Comparison of ENCODE assay signal across 9 cellular contexts in genomic region chr13:114109646-114110045, GRCh38. TPM values are rescaled to one million over a fixed set of nuclear protein-coding genes. Genes with fewer than 3 reads are reported as not detected.
DNase-seq lines count a peak whose midpoint lies in the region; ATAC-seq, FAIRE-seq and TF ChIP-seq lines count a peak whose summit lies in the region.
"Had no signal": no experiment of that assay in that cellular context is flagged by ENCODE, and none has a peak within 500 bp of the region (broad histone marks: within the 10 kb centered on the region; RNA-seq: fewer than 3 reads in every experiment).

No MANE protein-coding gene starts in this region.

- no peak for TF ChIP-seq POLR2A in stomach (IDR thresholded peaks at IDR 0.05)

- intact Hi-C loops in kidney (cut with DNase I) = no loop called here
- intact Hi-C loops in stomach (cut with DNase I; ENCODE audit: low total_unique reads) = no loop called here

- H3K4me1 ChIP-seq in kidney (ENCODE audit: control insufficient read depth in 1 of 2, insufficient read depth in 1 of 2, low read depth in 1 of 2, low read length in 2 of 2) (peaks cover 0 to 10% of the 10 kb centered on the region in 2 donors), stomach (peaks cover 7 to 62% (median 44%) of the 10 kb centered on the region in 4 donors)

- no peaks in the 10 kb centered on the region for H3K36me3 ChIP-seq in kidney (ENCODE audit: control insufficient read depth in 1 of 2, insufficient read depth in 2 of 2, low read length in 2 of 2)
- H3K36me3 ChIP-seq in stomach = no peaks in the 10 kb centered on the region

- H3K9me3 ChIP-seq in kidney (ENCODE audit: control insufficient read depth in 1 of 2, low read length in 2 of 2) = no peaks in the 10 kb centered on the region
- no peaks in the 10 kb centered on the region for H3K9me3 ChIP-seq in stomach

- WGBS in stomach, 5 donors = 61 to 71% (median 68%) methylated on average over 18 to 24 of the region's 24 CpGs

- no peaks in the 10 kb centered on the region for H3K27me3 ChIP-seq in stomach

- no peak overlapping the region for H3K9ac ChIP-seq in kidney (ENCODE audit: low read length in 2 of 2)

- ATAC-seq in GM21367 (IDR thresholded peaks at IDR 0.05; ENCODE audit: unreplicated experiment) = no peak

- TF ChIP-seq EP300 in stomach (IDR thresholded peaks at IDR 0.05) = no peak

- peaks cover 30% of the 10 kb centered on the region for H3K36me3 Mint-ChIP-seq in activated T-cell treated with anti-CD3 and anti-CD28 coated beads, Interleukin-2, amount 50 U/mL, for 24 hours (ENCODE audit: low read depth)

- H3K4me1 Mint-ChIP-seq in activated T-cell treated with anti-CD3 and anti-CD28 coated beads, Interleukin-2, amount 50 U/mL, for 24 hours (ENCODE audit: low read depth) = peaks cover 81% of the 10 kb centered on the region

- H3K4me3 ChIP-seq in kidney (ENCODE audit: low read length in 2 of 2) = no peak overlapping the region
- H3K4me3 ChIP-seq in stomach = no peak overlapping the region

- no peak for FAIRE-seq in kidney (lab: Jason Lieb, UNC)
- FAIRE-seq: GM19239 had no signal

- peak overlapping the region; percentile 81 for H3K4me3 Mint-ChIP-seq in activated T-cell treated with anti-CD3 and anti-CD28 coated beads, Interleukin-2, amount 50 U/mL, for 24 hours

- no peaks in the 10 kb centered on the region for H3K9me3 Mint-ChIP-seq in activated T-cell treated with anti-CD3 and anti-CD28 coated beads, Interleukin-2, amount 50 U/mL, for 24 hours

- TF ChIP-seq CTCF in kidney (IDR thresholded peaks at IDR 0.05; ENCODE audit: borderline replicate concordance, extremely low read depth, insufficient read depth) (no peak), stomach (IDR thresholded peaks at IDR 0.05) (no peak)

- H3K27ac ChIP-seq in kidney (ENCODE audit: low read depth in 2 of 2, low read length in 2 of 2) (no peak overlapping the region), stomach (peak overlapping the region; percentile 47 to 82 (median 62))

- no peaks in the 10 kb centered on the region for H3K27me3 Mint-ChIP-seq in activated T-cell treated with anti-CD3 and anti-CD28 coated beads, Interleukin-2, amount 50 U/mL, for 24 hours

- DNase-seq in NCI-H2107 treated with DMSO at 0.1 percent for 48 hours (lab: John Stamatoyannopoulos, UW; ENCODE audit: unreplicated experiment) (peak; percentile 36), NCI-H2107 (lab: John Stamatoyannopoulos, UW) (no peak), kidney (peak; percentile 83), stomach (no peak), AG08396 (ENCODE audit: low spot score) (no peak), NCI-H1105 treated with DMSO at 0.1 percent for 48 hours (lab: John Stamatoyannopoulos, UW) (no peak)
- DNase-seq in activated T-cell treated with anti-CD3 and anti-CD28 coated beads, Interleukin-2, amount 50 U/mL, for 24 hours = peak; percentile 73

- peak overlapping the region; percentile 97 for H3K27ac Mint-ChIP-seq in activated T-cell treated with anti-CD3 and anti-CD28 coated beads, Interleukin-2, amount 50 U/mL, for 24 hours

RNA-seq across cellular contexts. Expression of gene RASA3, which starts 22.8 kb away (rescaled TPM):
- total RNA-seq in kidney (28.8 TPM), stomach (10 to 100 TPM in 1 of 5 donors, 1 to 10 TPM in 4; 3.8 to 22.3 (median 6.4) TPM)
- polyA plus RNA-seq in kidney (ENCODE audit: insufficient read depth, low read depth, low replicate concordance) (4.2 TPM), stomach (10 to 100 TPM in 2 of 3 donors, 1 to 10 TPM in 1; 3.7 to 11.8 (median 10.9) TPM)

Comparison
In these comparisons a context has a peak if more than half of its experiments do, and no peak if none do; other contexts are left out.
1. DNase-seq: peak in NCI-H2107 treated with DMSO at 0.1 percent for 48 hours (single experiment), activated T-cell treated with anti-CD3 and anti-CD28 coated beads, Interleukin-2, amount 50 U/mL, for 24 hours (single experiment) and kidney (single experiment); none in NCI-H2107 (single experiment), stomach (single experiment), AG08396 (single experiment) and NCI-H1105 treated with DMSO at 0.1 percent for 48 hours (single experiment).
2. H3K27ac ChIP-seq: peak in stomach (5 of 5); none in kidney (0 of 2).